ENCODE assay signal across 1 cellular context in the genomic region with DNA sequence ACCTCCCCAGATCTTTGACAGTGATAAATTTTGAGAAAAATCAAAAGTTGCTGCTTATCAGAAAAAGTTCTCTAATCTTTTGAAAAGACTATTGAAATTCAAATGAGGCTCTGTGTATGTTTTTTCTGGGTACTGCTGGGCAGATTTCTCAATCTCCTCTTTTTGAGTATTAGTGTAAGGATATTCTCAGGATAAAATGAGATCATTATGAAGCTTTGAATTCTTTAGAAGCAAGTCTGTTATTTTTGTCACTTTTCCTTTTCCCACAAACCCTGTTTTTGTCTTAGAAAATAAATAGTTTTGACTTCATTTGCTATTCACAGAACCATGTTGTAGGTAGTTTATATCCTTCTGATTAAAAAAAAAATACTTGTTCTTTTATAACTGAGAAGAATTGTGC.
TF ChIP-seq lines count a peak whose summit lies in the region.

No MANE protein-coding gene starts in this region.

TF ChIP-seq in IMR-90, 13 proteins besides CTCF, POLR2A, EP300 and RAD21:
- TF ChIP-seq MXI1 (IDR thresholded peaks at IDR 0.05; ENCODE audit: borderline replicate concordance, low read depth, low read length) (no peak), SMC3 (IDR thresholded peaks at IDR 0.05; ENCODE audit: low read depth, low read length) (no peak), BHLHE40 (IDR thresholded peaks at IDR 0.05; ENCODE audit: low read depth, low read length) (no peak), FOS (IDR thresholded peaks at IDR 0.05; ENCODE audit: low read depth, low read length) (no peak), MAFK (IDR thresholded peaks at IDR 0.05; ENCODE audit: low read depth, low read length) (no peak), MAZ (IDR thresholded peaks at IDR 0.05; ENCODE audit: borderline replicate concordance, low read depth, low read length) (no peak), RFX5 (IDR thresholded peaks at IDR 0.05; ENCODE audit: low read depth, low read length) (no peak), CEBPB (IDR thresholded peaks at IDR 0.05; ENCODE audit: low read depth, low read length) (no peak)
